ENCODE assay signal across 7 cellular contexts in the genomic region with DNA sequence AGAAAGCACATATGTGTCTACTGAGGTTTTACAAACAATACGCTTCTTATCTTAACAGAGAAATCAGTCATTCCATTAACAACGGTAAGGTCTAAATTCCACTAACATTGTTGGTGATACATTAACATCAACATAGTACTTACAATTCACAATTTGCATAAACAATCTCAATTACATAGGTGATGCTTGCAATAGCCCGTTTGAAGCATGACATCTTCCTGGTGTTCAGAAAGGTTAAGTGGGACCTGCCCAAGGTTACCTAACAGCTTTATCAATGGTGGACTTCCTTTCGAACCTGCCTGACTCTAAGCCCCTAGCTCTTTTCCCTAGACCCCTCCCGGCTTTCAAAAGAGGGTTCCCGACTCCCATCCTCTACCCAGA. TPM values are rescaled to one million over a fixed set of nuclear protein-coding genes. Genes with fewer than 3 reads are reported as not detected.
DNase-seq lines count a peak whose midpoint lies in the region; ATAC-seq and TF ChIP-seq lines count a peak whose summit lies in the region.

No MANE protein-coding gene starts in this region.

- peaks cover 16% of the 10 kb centered on the region; the same call in 1 of the 2 replicates for H3F3A ChIP-seq in PC-9 (ENCODE audit: insufficient read depth, low read depth)

- CTCF ChIA-PET in PC-9 (lab: Charles Lee), result no interaction called here

- H3K36me3 ChIP-seq in HAP-1 (replicated peaks) (no peaks in the 10 kb centered on the region; the same call in 1 of the 2 replicates), PC-9 (ENCODE audit: low read depth) (no peaks in the 10 kb centered on the region), parathyroid adenoma (ENCODE audit: control insufficient read depth, insufficient read depth, low read length) (no peaks in the 10 kb centered on the region)

- peaks cover 54% of the 10 kb centered on the region for H3K79me2 ChIP-seq in PC-9 (ENCODE audit: low read depth)
- H3K79me2 ChIP-seq in parathyroid adenoma, result peaks cover 25% of the 10 kb centered on the region

- H3K27me3 ChIP-seq in HAP-1 (ENCODE audit: low read depth) (no peaks in the 10 kb centered on the region), PC-9 (ENCODE audit: insufficient read depth, low read depth) (no peaks in the 10 kb centered on the region), parathyroid adenoma (ENCODE audit: control insufficient read depth, insufficient read depth, low read length) (no peaks in the 10 kb centered on the region)

- no peak overlapping the region for H3K9ac ChIP-seq in parathyroid adenoma

- no peaks in the 10 kb centered on the region for H3K9me2 ChIP-seq in PC-9 (ENCODE audit: insufficient read depth)

- BruUV-seq in PC-9 (replicated peaks; lab: Mats Ljungman, UMichigan), result no TSS peak

- no peaks in the 10 kb centered on the region for H4K20me1 ChIP-seq in PC-9 (ENCODE audit: insufficient read depth)

- no peak for ATAC-seq in GM19351 (IDR thresholded peaks at IDR 0.05; ENCODE audit: unreplicated experiment)

- TF ChIP-seq CTCF in PC-9 (conservative IDR thresholded peaks at IDR 0.05) (no peak), epithelial cell of proximal tubule (conservative IDR thresholded peaks at IDR 0.05; ENCODE audit: low read depth, low read length) (no peak), parathyroid adenoma (IDR thresholded peaks at IDR 0.05) (no peak)

- H3K9me3 ChIP-seq in HAP-1 (no peaks in the 10 kb centered on the region), PC-9 (ENCODE audit: insufficient read depth, low read depth) (no peaks in the 10 kb centered on the region), parathyroid adenoma (ENCODE audit: control insufficient read depth, low read length) (no peaks in the 10 kb centered on the region)

- in situ Hi-C loops in HAP-1 (cut with MboI; ENCODE audit: low sequenced_read_pairs), result no loop called here

- H3K27ac ChIP-seq in PC-9 (no peak overlapping the region), parathyroid adenoma (peak overlapping the region; percentile 55)

- no peak for DNase-seq in HAP-1 (ENCODE audit: low spot score in 2 of 2)
- DNase-seq in PC-9, result no peak
- no peak for DNase-seq in epithelial cell of proximal tubule (ENCODE audit: low read depth)
- DNase-seq in NCI-H446 (lab: John Stamatoyannopoulos, UW), result no peak
- no peak for DNase-seq in NCI-H1694 treated with DMSO at 0.1 percent for 48 hours (lab: John Stamatoyannopoulos, UW)

- POLR2A ChIA-PET in PC-9 (lab: Charles Lee; ENCODE audit: unreplicated experiment), result interaction anchor here (0.6 to 0.7 kb wide), 5 partner anchors 21 to 801 kb away, joined by 3 to 10 read pairs (median 6); no protein-coding TSS in a partner anchor

- H3K4me2 ChIP-seq in PC-9, result peak overlapping the region; percentile 89
- peak overlapping the region; percentile 88 for H3K4me2 ChIP-seq in parathyroid adenoma (ENCODE audit: low read length)

- H2AFZ ChIP-seq in PC-9 (peak overlapping the region; percentile 100), parathyroid adenoma (peak overlapping the region; percentile 96)

- H3K4me1 ChIP-seq in HAP-1, result peaks cover 9% of the 10 kb centered on the region; the same call in 1 of the 2 replicates
- H3K4me1 ChIP-seq in PC-9 (replicated peaks; ENCODE audit: insufficient read depth), result peaks cover 12% of the 10 kb centered on the region
- peaks cover 3% of the 10 kb centered on the region for H3K4me1 ChIP-seq in parathyroid adenoma

- peak overlapping the region; percentile 80 for H3K4me3 ChIP-seq in HAP-1
- H3K4me3 ChIP-seq in PC-9, result peak overlapping the region; percentile 89
- H3K4me3 ChIP-seq in epithelial cell of proximal tubule (ENCODE audit: low read depth, low read length), result peak overlapping the region; percentile 91
- peak overlapping the region; percentile 87 for H3K4me3 ChIP-seq in parathyroid adenoma (ENCODE audit: low read depth, low read length)

- intact Hi-C loops in PC-9 (cut with micrococcal nuclease; ENCODE audit: unreplicated experiment), result no loop called here

RNA-seq across cellular contexts. Expression of a gene that starts 0.7 kb away (rescaled TPM):
- total RNA-seq in PC-9 (2021) (14.2 and 26.4 TPM in 2 replicates), epithelial cell of proximal tubule (11.9 and 14.2 TPM in 2 replicates)

RNA-seq across cellular contexts. Expression of a gene that starts 12.9 kb away (rescaled TPM):
- 47.1 and 56.6 TPM in 2 replicates for total RNA-seq in PC-9 (2021)
- total RNA-seq in epithelial cell of proximal tubule, result 86.9 and 94.9 TPM in 2 replicates

RNA-seq across cellular contexts. Expression of a gene that starts 55.6 kb away (rescaled TPM):
- total RNA-seq in PC-9 (2021), result 118 and 128 TPM in 2 replicates
- 83.5 and 92.5 TPM in 2 replicates for total RNA-seq in epithelial cell of proximal tubule
